ENCODE assay signal across 1 cellular context in genomic region chr7:100852048-100852872, GRCh38.
TF ChIP-seq lines count a peak whose summit lies in the region.

A gene with protein sequence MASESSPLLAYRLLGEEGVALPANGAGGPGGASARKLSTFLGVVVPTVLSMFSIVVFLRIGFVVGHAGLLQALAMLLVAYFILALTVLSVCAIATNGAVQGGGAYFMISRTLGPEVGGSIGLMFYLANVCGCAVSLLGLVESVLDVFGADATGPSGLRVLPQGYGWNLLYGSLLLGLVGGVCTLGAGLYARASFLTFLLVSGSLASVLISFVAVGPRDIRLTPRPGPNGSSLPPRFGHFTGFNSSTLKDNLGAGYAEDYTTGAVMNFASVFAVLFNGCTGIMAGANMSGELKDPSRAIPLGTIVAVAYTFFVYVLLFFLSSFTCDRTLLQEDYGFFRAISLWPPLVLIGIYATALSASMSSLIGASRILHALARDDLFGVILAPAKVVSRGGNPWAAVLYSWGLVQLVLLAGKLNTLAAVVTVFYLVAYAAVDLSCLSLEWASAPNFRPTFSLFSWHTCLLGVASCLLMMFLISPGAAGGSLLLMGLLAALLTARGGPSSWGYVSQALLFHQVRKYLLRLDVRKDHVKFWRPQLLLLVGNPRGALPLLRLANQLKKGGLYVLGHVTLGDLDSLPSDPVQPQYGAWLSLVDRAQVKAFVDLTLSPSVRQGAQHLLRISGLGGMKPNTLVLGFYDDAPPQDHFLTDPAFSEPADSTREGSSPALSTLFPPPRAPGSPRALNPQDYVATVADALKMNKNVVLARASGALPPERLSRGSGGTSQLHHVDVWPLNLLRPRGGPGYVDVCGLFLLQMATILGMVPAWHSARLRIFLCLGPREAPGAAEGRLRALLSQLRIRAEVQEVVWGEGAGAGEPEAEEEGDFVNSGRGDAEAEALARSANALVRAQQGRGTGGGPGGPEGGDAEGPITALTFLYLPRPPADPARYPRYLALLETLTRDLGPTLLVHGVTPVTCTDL (plus strand): TSS chr7:100852713. CDS start chr7:100854198, 1,485 bp downstream.

TF ChIP-seq in K562, 482 proteins besides CTCF, POLR2A, EP300 and RAD21 (continued from another document and continues in another):
- TF ChIP-seq HDAC3 (IDR thresholded peaks at IDR 0.05; ENCODE audit: borderline replicate concordance, partially characterized antibody) (no peak), MECOM (CRISPR knock-in tag; IDR thresholded peaks at IDR 0.05) (no peak), SNAPC5 (CRISPR knock-in tag; IDR thresholded peaks at IDR 0.05) (no peak), HMGN3 (IDR thresholded peaks at IDR 0.05; ENCODE audit: borderline replicate concordance, extremely low read depth, insufficient read length, low read depth, low read length) (no peak), GTF2E2 (tag; IDR thresholded peaks at IDR 0.05) (no peak), RCOR1 (IDR thresholded peaks at IDR 0.05; ENCODE audit: borderline replicate concordance in 1 of 2, low read depth in 2 of 2, low read length in 2 of 2) (peak in 1 of 2 experiments; percentile 52; a peak in 2 of 4 replicates), TBL1XR1 (IDR thresholded peaks at IDR 0.05; ENCODE audit: low read length in 2 of 2) (0 out of 4 replicates have a peak, but pooled peaks have one; percentile 17 to 38), DMBX1 (CRISPR knock-in tag; IDR thresholded peaks at IDR 0.05; ENCODE audit: borderline replicate concordance) (no peak), NR2F6 (CRISPR knock-in tag; IDR thresholded peaks at IDR 0.05) (no peak), U2AF1 (optimal IDR thresholded peaks at IDR 0.05; ENCODE audit: low read depth, low read length) (peak; percentile 74), ZC3H8 (IDR thresholded peaks at IDR 0.05) (no peak), HIVEP1 (CRISPR knock-in tag; IDR thresholded peaks at IDR 0.05) (no peak), KDM4B (IDR thresholded peaks at IDR 0.05; ENCODE audit: borderline replicate concordance in 2 of 2, low read depth in 1 of 2) (peak in 1 of 2 experiments; percentile 7; a peak in 1 of 4 replicates), CBX1 (IDR thresholded peaks at IDR 0.05; ENCODE audit: low read depth) (no peak; the same call in 1 of the 2 replicates), ZNF165 (CRISPR knock-in tag; IDR thresholded peaks at IDR 0.05; ENCODE audit: borderline replicate concordance) (no peak), KLF6 (CRISPR knock-in tag; IDR thresholded peaks at IDR 0.05; ENCODE audit: borderline replicate concordance) (no peak), ZNF174 (CRISPR knock-in tag; IDR thresholded peaks at IDR 0.05) (no peak), KLF1 (tag; IDR thresholded peaks at IDR 0.05) (peak; percentile 89), SMARCA4 (IDR thresholded peaks at IDR 0.05) (no peak), YBX1 (IDR thresholded peaks at IDR 0.05) (no peak), DACH1 (IDR thresholded peaks at IDR 0.05; ENCODE audit: partially characterized antibody) (no peak), ZNF609 (CRISPR knock-in tag; IDR thresholded peaks at IDR 0.05; ENCODE audit: borderline replicate concordance) (peak; percentile 80), TCF7 (IDR thresholded peaks at IDR 0.05; ENCODE audit: borderline replicate concordance) (0 out of 2 replicates have a peak, but pooled peaks have one; percentile 14), ZNF511 (CRISPR knock-in tag; IDR thresholded peaks at IDR 0.05) (peak; percentile 80), GTF3C2 (IDR thresholded peaks at IDR 0.05; ENCODE audit: borderline replicate concordance, extremely low read depth, insufficient read length) (no peak), RB1 (IDR thresholded peaks at IDR 0.05; ENCODE audit: low read depth) (peak; percentile 90), ZNF239 (CRISPR knock-in tag; IDR thresholded peaks at IDR 0.05) (no peak), RUNX1 (IDR thresholded peaks at IDR 0.05; ENCODE audit: low read depth) (no peak), E2F3 (CRISPR knock-in tag; IDR thresholded peaks at IDR 0.05) (no peak), ZNF436 (CRISPR knock-in tag; IDR thresholded peaks at IDR 0.05) (no peak), PBX2 (CRISPR knock-in tag; IDR thresholded peaks at IDR 0.05; ENCODE audit: low read depth) (no peak), PBX2 (tag; conservative IDR thresholded peaks at IDR 0.05; ENCODE audit: low read depth) (no peak), MTF1 (CRISPR knock-in tag; IDR thresholded peaks at IDR 0.05; ENCODE audit: borderline replicate concordance) (no peak), CBX2 (IDR thresholded peaks at IDR 0.05; ENCODE audit: insufficient read depth, low read length, poor library complexity, severe bottlenecking) (no peak), FIP1L1 (IDR thresholded peaks at IDR 0.05; ENCODE audit: low read depth, low read length, poor library complexity, severe bottlenecking) (peak; percentile 72), SMARCC2 (IDR thresholded peaks at IDR 0.05; ENCODE audit: low read depth) (no peak), TEAD1 (CRISPR knock-in tag; IDR thresholded peaks at IDR 0.05) (peak in 1 of 2 experiments; percentile 56; a peak in 1 of 4 replicates), NUFIP1 (IDR thresholded peaks at IDR 0.05; ENCODE audit: partially characterized antibody) (no peak), HLTF (IDR thresholded peaks at IDR 0.05) (no peak; the same call in 1 of the 2 replicates), MXI1 (IDR thresholded peaks at IDR 0.05; ENCODE audit: low read depth, low read length) (peak; percentile 98), ZFX (CRISPR knock-in tag; IDR thresholded peaks at IDR 0.05) (peak; percentile 56), TCFL5 (CRISPR knock-in tag; conservative IDR thresholded peaks at IDR 0.05) (no peak), SMAD3 (CRISPR knock-in tag; conservative IDR thresholded peaks at IDR 0.05) (0 out of 2 replicates have a peak, but pooled peaks have one; percentile 21), MYC (IDR thresholded peaks at IDR 0.05; ENCODE audit: low read depth, low read length) (peak; percentile 92), MYC (CRISPR knock-in tag; IDR thresholded peaks at IDR 0.05; ENCODE audit: borderline replicate concordance, low read depth) (peak; percentile 91)
- TF ChIP-seq, protein P1, sequence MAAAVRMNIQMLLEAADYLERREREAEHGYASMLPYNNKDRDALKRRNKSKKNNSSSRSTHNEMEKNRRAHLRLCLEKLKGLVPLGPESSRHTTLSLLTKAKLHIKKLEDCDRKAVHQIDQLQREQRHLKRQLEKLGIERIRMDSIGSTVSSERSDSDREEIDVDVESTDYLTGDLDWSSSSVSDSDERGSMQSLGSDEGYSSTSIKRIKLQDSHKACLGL (CRISPR knock-in tag; IDR thresholded peaks at IDR 0.05; ENCODE audit: borderline replicate concordance, poor library complexity, severe bottlenecking): peak; percentile 94
- TF ChIP-seq, protein P2, sequence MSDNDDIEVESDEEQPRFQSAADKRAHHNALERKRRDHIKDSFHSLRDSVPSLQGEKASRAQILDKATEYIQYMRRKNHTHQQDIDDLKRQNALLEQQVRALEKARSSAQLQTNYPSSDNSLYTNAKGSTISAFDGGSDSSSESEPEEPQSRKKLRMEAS (CRISPR knock-in tag; IDR thresholded peaks at IDR 0.05): peak; percentile 98
- TF ChIP-seq, protein P3, sequence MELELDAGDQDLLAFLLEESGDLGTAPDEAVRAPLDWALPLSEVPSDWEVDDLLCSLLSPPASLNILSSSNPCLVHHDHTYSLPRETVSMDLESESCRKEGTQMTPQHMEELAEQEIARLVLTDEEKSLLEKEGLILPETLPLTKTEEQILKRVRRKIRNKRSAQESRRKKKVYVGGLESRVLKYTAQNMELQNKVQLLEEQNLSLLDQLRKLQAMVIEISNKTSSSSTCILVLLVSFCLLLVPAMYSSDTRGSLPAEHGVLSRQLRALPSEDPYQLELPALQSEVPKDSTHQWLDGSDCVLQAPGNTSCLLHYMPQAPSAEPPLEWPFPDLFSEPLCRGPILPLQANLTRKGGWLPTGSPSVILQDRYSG (tag; conservative IDR thresholded peaks at IDR 0.05; ENCODE audit: low read depth): no peak
